10 cellular contexts compared by ENCODE assay signal in the genomic region with DNA sequence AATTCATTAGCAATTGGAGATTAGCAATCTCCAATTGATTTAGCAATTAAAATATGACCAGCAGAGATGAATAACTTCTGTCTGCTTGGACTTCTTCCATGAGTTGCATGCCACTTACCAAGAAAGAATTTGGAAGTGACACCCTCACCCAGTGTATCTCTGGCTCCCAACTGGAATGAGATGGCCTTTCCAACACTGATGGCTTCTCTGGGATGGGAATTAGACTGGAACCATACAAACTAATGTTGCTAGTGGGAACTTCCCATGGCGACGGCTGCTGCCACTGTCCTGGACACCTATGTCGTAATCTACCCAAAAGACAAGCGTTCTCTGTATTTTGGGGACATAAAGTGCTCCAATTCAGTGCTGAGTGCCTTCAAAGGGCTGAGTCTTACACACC.
"Had no signal": no experiment of that assay in that cellular context is flagged by ENCODE, and none has a peak within 500 bp of the region (broad histone marks: within the 10 kb centered on the region; RNA-seq: fewer than 3 reads in every experiment).

No MANE protein-coding gene starts in this region.

- H3K27me3 ChIP-seq: body of pancreas, esophagus squamous epithelium, ovary, tibial artery had no signal

- H3K9me3 ChIP-seq: body of pancreas, esophagus squamous epithelium, neutrophil, ovary, prostate gland, tibial artery had no signal

- ATAC-seq: body of pancreas had no signal

- DNase-seq: activated effector memory CD4-positive, alpha-beta T cell treated with Interleukin-2 at 50 U/mL for 16 hours; effector memory CD8-positive, alpha-beta T cell; esophagus squamous epithelium; immature natural killer cell; ovary; T-helper 17 cell; tibial artery had no signal

- H3K36me3 ChIP-seq: esophagus squamous epithelium, neutrophil, ovary, prostate gland, tibial artery had no signal

- H3K27ac ChIP-seq: body of pancreas, esophagus squamous epithelium, neutrophil, ovary, prostate gland, tibial artery had no signal

- H3K4me3 ChIP-seq: body of pancreas, esophagus squamous epithelium, ovary, prostate gland, tibial artery had no signal
